In the genomic region with DNA sequence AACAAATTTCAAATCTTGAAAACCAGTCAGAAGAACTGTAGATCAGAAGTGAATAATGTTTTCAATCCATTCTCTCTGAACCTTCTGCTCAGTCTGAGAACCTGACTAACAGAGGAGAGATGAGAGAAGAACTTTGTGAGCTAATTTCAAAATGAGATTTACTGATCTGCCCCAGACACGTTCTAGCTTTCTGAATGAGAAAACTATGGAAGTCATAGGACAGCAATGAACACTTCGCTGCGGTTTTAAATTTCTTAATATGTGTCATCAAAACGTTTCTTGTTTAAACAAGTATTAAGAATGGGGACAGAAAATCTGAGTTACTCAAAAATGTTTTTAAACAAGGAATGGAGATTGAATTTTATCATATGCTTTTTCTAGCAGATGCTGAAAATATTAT, we compare ENCODE assay signal across 19 cellular contexts.
DNase-seq lines count a peak whose midpoint lies in the region; ATAC-seq and TF ChIP-seq lines count a peak whose summit lies in the region.
"Had no signal": no experiment of that assay in that cellular context is flagged by ENCODE, and none has a peak within 500 bp of the region (broad histone marks: within the 10 kb centered on the region; RNA-seq: fewer than 3 reads in every experiment).

No MANE protein-coding gene starts in this region.

- H2AFZ ChIP-seq in GM23248 = 0 out of 2 replicates have a peak overlapping the region, but pooled peaks have one; percentile 9

- H3K36me3 Mint-ChIP-seq in mesothelial cell of epicardium = no peaks in the 10 kb centered on the region
- H3K36me3 Mint-ChIP-seq: CD14-positive monocyte had no signal

- peaks cover 15% of the 10 kb centered on the region for H3K4me1 Mint-ChIP-seq in mesothelial cell of epicardium
- H3K4me1 Mint-ChIP-seq: CD14-positive monocyte had no signal

- no peaks in the 10 kb centered on the region for H3F3A ChIP-seq in GM23248 (ENCODE audit: insufficient read depth)

- peak; percentile 54 for ATAC-seq in GM18520 (IDR thresholded peaks at IDR 0.05; ENCODE audit: unreplicated experiment)
- ATAC-seq: right lobe of liver had no signal

- H3K27me3 ChIP-seq in GM23248 (replicated peaks; ENCODE audit: insufficient read depth) = no peaks in the 10 kb centered on the region
- H3K27me3 ChIP-seq: esophagus muscularis mucosa, right lobe of liver had no signal

- no peaks in the 10 kb centered on the region for H3K4me1 ChIP-seq in GM23248 (ENCODE audit: insufficient read depth)
- H3K4me1 ChIP-seq: right lobe of liver had no signal

- DNase-seq in GM23248 (peak; percentile 15), RWPE1 (ENCODE audit: low spot score) (peak; percentile 14), mesothelial cell of epicardium (ENCODE audit: low spot score in 2 of 2, unreplicated experiment in 2 of 2) (no peak), activated gamma-delta T cell (lab: John Stamatoyannopoulos, UW) (no peak), NCI-H446 treated with DMSO at 0.1 percent for 48 hours (lab: John Stamatoyannopoulos, UW) (no peak), hepatic stellate cell (ENCODE audit: low spot score) (no peak)
- DNase-seq: activated CD4-positive, alpha-beta T cell treated with anti-CD3 and anti-CD28 coated beads for 48 hours; DMS53; hippocampal formation; NCI-H146; NCI-H226; nucleus accumbens; right lobe of liver; T-helper 9 cell had no signal

- no peaks in the 10 kb centered on the region for H3K9me3 ChIP-seq in GM23248 (ENCODE audit: low read depth)
- H3K9me3 ChIP-seq: esophagus muscularis mucosa, right lobe of liver, thoracic aorta had no signal

- WGBS in GM23248 (ENCODE audit: low coverage in 1 of 2, low lambda C conversion rate in 2 of 2, missing lambda C conversion rate in 2 of 2), 2 experiments = 53% methylated on average over 4 of the region's 4 CpGs

- CTCF ChIA-PET in RWPE1 (lab: Yijun Ruan, JAX) = interaction anchor here (1.3 kb wide), 1 partner anchor 9 kb away, joined by 3 read pairs; no protein-coding TSS in a partner anchor

- no peak overlapping the region for H3K4me2 ChIP-seq in GM23248 (ENCODE audit: unreplicated experiment)

- no peak overlapping the region for H3K9ac ChIP-seq in GM23248

- H3K27ac Mint-ChIP-seq in mesothelial cell of epicardium = peak overlapping the region; percentile 76
- H3K27ac Mint-ChIP-seq: CD14-positive monocyte; dendritic cell treated with granulocyte-macrophage colony-stimulating factor and Interleukin-4, amounts not matched to agents 40 ng/mL and 50 ng/mL, for 4 days had no signal

- POLR2A ChIA-PET in RWPE1 (lab: Yijun Ruan, JAX; ENCODE audit: low non-redundant PET) = no interaction called here

- no peaks in the 10 kb centered on the region for H3K27me3 Mint-ChIP-seq in mesothelial cell of epicardium (ENCODE audit: low read depth)

- no peak for TF ChIP-seq CTCF in RWPE1 (conservative IDR thresholded peaks at IDR 0.05; ENCODE audit: low read depth)
- no peak for TF ChIP-seq CTCF in mesothelial cell of epicardium (IDR thresholded peaks at IDR 0.05; ENCODE audit: unreplicated experiment)

- H4K20me1 ChIP-seq in GM23248 (ENCODE audit: insufficient read depth) = no peaks in the 10 kb centered on the region

- no peak overlapping the region for H3K4me3 ChIP-seq in GM23248
- H3K4me3 ChIP-seq: esophagus muscularis mucosa, right lobe of liver, thoracic aorta had no signal

- no peaks in the 10 kb centered on the region for H3K36me3 ChIP-seq in GM23248 (ENCODE audit: low read depth)
- H3K36me3 ChIP-seq: esophagus muscularis mucosa, right lobe of liver, thoracic aorta had no signal

- H3K27ac ChIP-seq in GM23248 (no peak overlapping the region), RWPE1 (no peak overlapping the region)
- H3K27ac ChIP-seq: esophagus muscularis mucosa, right lobe of liver, thoracic aorta had no signal

- in situ Hi-C loops in GM23248 (cut with MboI) = loop anchor here (25.0 kb wide), 1 partner anchor 305 kb away; a partner anchor contains a TSS

- no peaks in the 10 kb centered on the region for H3K9me2 ChIP-seq in GM23248 (ENCODE audit: insufficient read depth)

- no peaks in the 10 kb centered on the region for H3K79me2 ChIP-seq in GM23248 (ENCODE audit: insufficient read depth)

- no peak overlapping the region for H3K4me3 Mint-ChIP-seq in mesothelial cell of epicardium
- H3K4me3 Mint-ChIP-seq: CD14-positive monocyte; dendritic cell treated with granulocyte-macrophage colony-stimulating factor and Interleukin-4, amounts not matched to agents 40 ng/mL and 50 ng/mL, for 4 days had no signal

- peaks cover 15% of the 10 kb centered on the region for H3K9me3 Mint-ChIP-seq in mesothelial cell of epicardium
- H3K9me3 Mint-ChIP-seq: CD14-positive monocyte; dendritic cell treated with granulocyte-macrophage colony-stimulating factor and Interleukin-4, amounts not matched to agents 40 ng/mL and 50 ng/mL, for 4 days had no signal

Comparison
In these comparisons a context has a peak if more than half of its experiments do, and no peak if none do; other contexts are left out.
1. DNase-seq: peak in GM23248 (single experiment) and RWPE1 (single experiment); none in mesothelial cell of epicardium (0 of 2), activated gamma-delta T cell (single experiment), NCI-H446 treated with DMSO at 0.1 percent for 48 hours (single experiment) and hepatic stellate cell (single experiment).